ENCODE assay signal across 23 cellular contexts in genomic region chr22:17598318-17598717, GRCh38. TPM values are rescaled to one million over a fixed set of nuclear protein-coding genes. Genes with fewer than 3 reads are reported as not detected.
"Had no signal": no experiment of that assay in that cellular context is flagged by ENCODE, and none has a peak within 500 bp of the region (broad histone marks: within the 10 kb centered on the region; RNA-seq: fewer than 3 reads in every experiment).

No MANE protein-coding gene starts in this region.

- H3K27me3 ChIP-seq: heart left ventricle, neutrophil, right atrium auricular region, testis, tibial nerve had no signal

- H3K9me3 ChIP-seq: heart left ventricle, neutrophil, right atrium auricular region, testis, tibial nerve had no signal

- H3K27ac ChIP-seq: coronary artery, neutrophil, right atrium auricular region, testis, tibial nerve had no signal

- H3K27me3 Mint-ChIP-seq: naive thymus-derived CD8-positive, alpha-beta T cell; stimulated activated memory B cell treated with anti-CD40 and anti-IgM and Interleukin-4, amounts not matched to agents 10 μg/mL and 1 μg/mL and 100 μg/mL, for 72 hours; stimulated activated naive CD8-positive, alpha-beta T cell treated with anti-CD3 and anti-CD28 coated beads, Interleukin-15, Interleukin-2, amounts not matched to agents 100 ng/mL and 50 ng/mL, for 24 hours had no signal

- H3K4me3 Mint-ChIP-seq: naive thymus-derived CD8-positive, alpha-beta T cell; stimulated activated memory B cell treated with anti-CD40 and anti-IgM and Interleukin-4, amounts not matched to agents 10 μg/mL and 1 μg/mL and 100 μg/mL, for 72 hours; stimulated activated naive CD8-positive, alpha-beta T cell treated with anti-CD3 and anti-CD28 coated beads, Interleukin-15, Interleukin-2, amounts not matched to agents 100 ng/mL and 50 ng/mL, for 24 hours had no signal

- DNase-seq: effector CD4-positive, alpha-beta T cell; heart left ventricle; hippocampal formation; left colon; left ventricle myocardium superior; mesendoderm; naive thymus-derived CD8-positive, alpha-beta T cell; small intestine; stimulated activated CD4-positive, alpha-beta T cell treated with anti-CD3 and anti-CD28 coated beads, Interleukin-2, amount 100 ng/mL, for 48 hours; testis had no signal

- ATAC-seq: esophagus mucosa; heart left ventricle; left colon; left ventricle myocardium superior; naive thymus-derived CD8-positive, alpha-beta T cell; stimulated activated memory B cell treated with anti-CD40 and anti-IgM and Interleukin-4, amounts not matched to agents 10 μg/mL and 1 μg/mL and 100 μg/mL, for 72 hours had no signal

- H3K4me1 ChIP-seq: heart left ventricle, right atrium auricular region, testis, tibial nerve had no signal

- H3K4me3 ChIP-seq: coronary artery, heart left ventricle, lung, right atrium auricular region, testis, tibial nerve had no signal

- H3K9me3 Mint-ChIP-seq: naive thymus-derived CD8-positive, alpha-beta T cell; stimulated activated memory B cell treated with anti-CD40 and anti-IgM and Interleukin-4, amounts not matched to agents 10 μg/mL and 1 μg/mL and 100 μg/mL, for 72 hours; stimulated activated naive CD8-positive, alpha-beta T cell treated with anti-CD3 and anti-CD28 coated beads, Interleukin-15, Interleukin-2, amounts not matched to agents 100 ng/mL and 50 ng/mL, for 24 hours had no signal

- H3K27ac Mint-ChIP-seq: stimulated activated memory B cell treated with anti-CD40 and anti-IgM and Interleukin-4, amounts not matched to agents 10 μg/mL and 1 μg/mL and 100 μg/mL, for 72 hours had no signal

RNA-seq across cellular contexts. Expression of gene SLC25A18, which starts 35.0 kb away (rescaled TPM):
- total RNA-seq: dermis microvascular lymphatic vessel endothelial cell; fibroblast of lung; glomerular endothelial cell; left colon; naive thymus-derived CD8-positive, alpha-beta T cell; osteoblast; pulmonary artery endothelial cell had no signal
- polyA plus RNA-seq: naive thymus-derived CD8-positive, alpha-beta T cell had no signal
